ENCODE assay signal across 8 cellular contexts in genomic region chr12:64674367-64674922, GRCh38.
DNase-seq lines count a peak whose midpoint lies in the region; ATAC-seq and TF ChIP-seq lines count a peak whose summit lies in the region.

No MANE protein-coding gene starts in this region.

- H3K27me3 ChIP-seq in gastroesophageal sphincter (no peaks in the 10 kb centered on the region), suprapubic skin (no peaks in the 10 kb centered on the region)

- TF ChIP-seq EP300 in gastroesophageal sphincter (IDR thresholded peaks at IDR 0.05) (no peak), suprapubic skin (IDR thresholded peaks at IDR 0.05) (no peak)

- peaks cover 32% of the 10 kb centered on the region for H3K36me3 Mint-ChIP-seq in activated CD4-positive, alpha-beta memory T cell treated with anti-CD3 and anti-CD28 coated beads, Interleukin-2, amount 10 ng/mL, durations not matched to agents 7 days and 5 days (ENCODE audit: low read depth)

- WGBS in gastroesophageal sphincter (ENCODE audit: low coverage in 1 of 2), 2 donors = 75 to 81% methylated on average over 7 to 9 of the region's 10 CpGs
- 90% methylated on average over 10 of the region's 10 CpGs for WGBS in suprapubic skin

- H3K4me1 Mint-ChIP-seq in activated CD4-positive, alpha-beta memory T cell treated with anti-CD3 and anti-CD28 coated beads, Interleukin-2, amount 10 ng/mL, durations not matched to agents 7 days and 5 days = peaks cover 92% of the 10 kb centered on the region

- no peak for TF ChIP-seq CTCF in gastroesophageal sphincter (IDR thresholded peaks at IDR 0.05)
- no peak for TF ChIP-seq CTCF in suprapubic skin (IDR thresholded peaks at IDR 0.05)

- H3K9me3 ChIP-seq in gastroesophageal sphincter (no peaks in the 10 kb centered on the region), suprapubic skin (no peaks in the 10 kb centered on the region)

- peak overlapping the region; percentile 99 for H3K27ac Mint-ChIP-seq in activated CD4-positive, alpha-beta memory T cell treated with anti-CD3 and anti-CD28 coated beads, Interleukin-2, amount 10 ng/mL, durations not matched to agents 7 days and 5 days

- H3K4me1 ChIP-seq in gastroesophageal sphincter (peaks cover 20 to 99% (median 79%) of the 10 kb centered on the region in 3 donors), suprapubic skin (peaks cover 61% of the 10 kb centered on the region)

- no peak for ATAC-seq in gastroesophageal sphincter
- no peak for ATAC-seq in HG02938 (IDR thresholded peaks at IDR 0.05; ENCODE audit: unreplicated experiment)
- no peak for ATAC-seq in left lobe of liver

- H3K4me3 ChIP-seq in gastroesophageal sphincter = no peak overlapping the region
- H3K4me3 ChIP-seq in suprapubic skin = no peak overlapping the region

- CTCF ChIA-PET in activated CD4-positive, alpha-beta memory T cell treated with anti-CD3 and anti-CD28 coated beads, Interleukin-2, amount 10 ng/mL, durations not matched to agents 7 days and 5 days (lab: Charles Lee) = interaction anchor here (1.1 to 1.4 kb wide), 3 partner anchors 14 to 64 kb away, joined by 3 to 4 read pairs (median 3); no protein-coding TSS in a partner anchor

- DNase-seq in activated gamma-delta T cell treated with Interleukin-2 at 50 U/mL for 16 hours (peak; percentile 72), activated gamma-delta T cell (lab: John Stamatoyannopoulos, UW) (no peak), suprapubic skin (ENCODE audit: low spot score in 2 of 2) (no peak), NCI-H774 (lab: John Stamatoyannopoulos, UW) (no peak), left lobe of liver (ENCODE audit: low spot score) (no peak)
- DNase-seq in activated CD4-positive, alpha-beta memory T cell treated with anti-CD3 and anti-CD28 coated beads, Interleukin-2, amount 10 ng/mL, durations not matched to agents 7 days and 5 days = peak; percentile 72

- no peak for TF ChIP-seq POLR2A in gastroesophageal sphincter (IDR thresholded peaks at IDR 0.05)
- TF ChIP-seq POLR2A in suprapubic skin (IDR thresholded peaks at IDR 0.05) = no peak

- H3K27ac ChIP-seq in gastroesophageal sphincter (peak overlapping the region; percentile 84 to 87 (median 84)), suprapubic skin (peak overlapping the region; percentile 23)

- POLR2A ChIA-PET in activated CD4-positive, alpha-beta memory T cell treated with anti-CD3 and anti-CD28 coated beads, Interleukin-2, amount 10 ng/mL, durations not matched to agents 7 days and 5 days (lab: Charles Lee) = interaction anchor here (0.9 to 10.0 kb wide), 6 partner anchors 6 to 65 kb away, joined by 3 to 301 read pairs (median 7); partner anchors contain the start of gene RASSF3

- H3K36me3 ChIP-seq in gastroesophageal sphincter (no peaks in the 10 kb centered on the region), suprapubic skin (no peaks in the 10 kb centered on the region)

- peak overlapping the region; percentile 73 for H3K4me3 Mint-ChIP-seq in activated CD4-positive, alpha-beta memory T cell treated with anti-CD3 and anti-CD28 coated beads, Interleukin-2, amount 10 ng/mL, durations not matched to agents 7 days and 5 days

- no peaks in the 10 kb centered on the region for H3K9me3 Mint-ChIP-seq in activated CD4-positive, alpha-beta memory T cell treated with anti-CD3 and anti-CD28 coated beads, Interleukin-2, amount 10 ng/mL, durations not matched to agents 7 days and 5 days

- no peaks in the 10 kb centered on the region for H3K27me3 Mint-ChIP-seq in activated CD4-positive, alpha-beta memory T cell treated with anti-CD3 and anti-CD28 coated beads, Interleukin-2, amount 10 ng/mL, durations not matched to agents 7 days and 5 days

Comparison
In these comparisons a context has a peak if more than half of its experiments do, and no peak if none do; other contexts are left out.
1. DNase-seq: peak in activated gamma-delta T cell treated with Interleukin-2 at 50 U/mL for 16 hours (single experiment) and activated CD4-positive, alpha-beta memory T cell treated with anti-CD3 and anti-CD28 coated beads, Interleukin-2, amount 10 ng/mL, durations not matched to agents 7 days and 5 days (single experiment); none in activated gamma-delta T cell (single experiment), suprapubic skin (0 of 2), NCI-H774 (single experiment) and left lobe of liver (single experiment).